In genomic region chrX:10163031-10163430, GRCh38 we compare ENCODE assay signal across 17 cellular contexts. TPM values are rescaled to one million over a fixed set of nuclear protein-coding genes. Genes with fewer than 3 reads are reported as not detected.
A peak's percentile ranks its signal among the peaks of the same experiment; 100 is the strongest.
DNase-seq lines count a peak whose midpoint lies in the region; ATAC-seq lines count a peak whose summit lies in the region.
"Had no signal": no experiment of that assay in that cellular context is flagged by ENCODE, and none has a peak within 500 bp of the region (broad histone marks: within the 10 kb centered on the region; RNA-seq: fewer than 3 reads in every experiment).

No MANE protein-coding gene starts in this region.

- POLR2A ChIA-PET in activated CD4-positive, alpha-beta T cell treated with anti-CD3 and anti-CD28 coated beads for 36 hours (lab: Charles Lee) = no interaction called here

- no peaks in the 10 kb centered on the region for H3K36me3 Mint-ChIP-seq in activated CD4-positive, alpha-beta T cell treated with anti-CD3 and anti-CD28 coated beads for 36 hours (ENCODE audit: low read depth)
- H3K36me3 Mint-ChIP-seq in activated CD4-positive, alpha-beta T cell treated with anti-CD3 and anti-CD28 coated beads, Interleukin-2, amount 10 ng/mL, durations not matched to agents 24 days and 14 days (ENCODE audit: low read depth) = no peaks in the 10 kb centered on the region
- H3K36me3 Mint-ChIP-seq in activated T-cell treated with anti-CD3 and anti-CD28 coated beads, Interleukin-2, amount 50 U/mL, for 72 hours (ENCODE audit: insufficient read depth in 2 of 2) = no peaks in the 10 kb centered on the region
- H3K36me3 Mint-ChIP-seq in activated T-cell treated with anti-CD3 and anti-CD28 coated beads, Interleukin-2, amount 50 U/mL, for 24 hours (ENCODE audit: low read depth) = no peaks in the 10 kb centered on the region
- H3K36me3 Mint-ChIP-seq in stimulated activated naive CD8-positive, alpha-beta T cell treated with anti-CD3 and anti-CD28 coated beads, Interleukin-15, Interleukin-2, amounts not matched to agents 100 ng/mL and 50 ng/mL, for 24 hours (ENCODE audit: low read depth) = no peaks in the 10 kb centered on the region
- H3K36me3 Mint-ChIP-seq: CD8-positive, alpha-beta T cell had no signal

- no peaks in the 10 kb centered on the region for H3K4me1 Mint-ChIP-seq in activated CD4-positive, alpha-beta T cell treated with anti-CD3 and anti-CD28 coated beads for 36 hours
- H3K4me1 Mint-ChIP-seq in activated CD4-positive, alpha-beta T cell treated with anti-CD3 and anti-CD28 coated beads, Interleukin-2, amount 10 ng/mL, durations not matched to agents 24 days and 14 days = peaks cover 5% of the 10 kb centered on the region
- H3K4me1 Mint-ChIP-seq in activated T-cell treated with anti-CD3 and anti-CD28 coated beads, Interleukin-2, amount 50 U/mL, for 72 hours (ENCODE audit: low read depth) = peaks cover 23% of the 10 kb centered on the region
- H3K4me1 Mint-ChIP-seq in activated T-cell treated with anti-CD3 and anti-CD28 coated beads, Interleukin-2, amount 50 U/mL, for 24 hours (ENCODE audit: low read depth) = peaks cover 14% of the 10 kb centered on the region
- H3K4me1 Mint-ChIP-seq in stimulated activated naive CD8-positive, alpha-beta T cell treated with anti-CD3 and anti-CD28 coated beads, Interleukin-15, Interleukin-2, amounts not matched to agents 100 ng/mL and 50 ng/mL, for 24 hours (ENCODE audit: low read depth) = peaks cover 31% of the 10 kb centered on the region
- H3K4me1 Mint-ChIP-seq in stimulated activated naive CD8-positive, alpha-beta T cell treated with anti-CD3 and anti-CD28 coated beads, Interleukin-15, amount 100 ng/mL, for 72 hours = peaks cover 64% of the 10 kb centered on the region

- H3K27me3 Mint-ChIP-seq in activated CD4-positive, alpha-beta T cell treated with anti-CD3 and anti-CD28 coated beads for 36 hours = peaks cover 26% of the 10 kb centered on the region
- H3K27me3 Mint-ChIP-seq in activated CD4-positive, alpha-beta T cell treated with anti-CD3 and anti-CD28 coated beads, Interleukin-2, amount 10 ng/mL, durations not matched to agents 24 days and 14 days = peaks cover 23% of the 10 kb centered on the region
- H3K27me3 Mint-ChIP-seq in activated T-cell treated with anti-CD3 and anti-CD28 coated beads, Interleukin-2, amount 50 U/mL, for 72 hours (ENCODE audit: low read depth) = peaks cover 53% of the 10 kb centered on the region
- H3K27me3 Mint-ChIP-seq in activated T-cell treated with anti-CD3 and anti-CD28 coated beads, Interleukin-2, amount 50 U/mL, for 24 hours = peaks cover 66% of the 10 kb centered on the region
- peaks cover 13% of the 10 kb centered on the region for H3K27me3 Mint-ChIP-seq in stimulated activated naive CD8-positive, alpha-beta T cell treated with anti-CD3 and anti-CD28 coated beads, Interleukin-15, Interleukin-2, amounts not matched to agents 100 ng/mL and 50 ng/mL, for 24 hours
- H3K27me3 Mint-ChIP-seq in stimulated activated naive CD8-positive, alpha-beta T cell treated with anti-CD3 and anti-CD28 coated beads, Interleukin-15, amount 100 ng/mL, for 72 hours = peaks cover 63% of the 10 kb centered on the region
- H3K27me3 Mint-ChIP-seq: B cell had no signal

- peak; percentile 33 for ATAC-seq in activated CD4-positive, alpha-beta T cell treated with anti-CD3 and anti-CD28 coated beads for 36 hours
- peak; percentile 11 to 41 for ATAC-seq in activated T-cell treated with anti-CD3 and anti-CD28 coated beads, Interleukin-2, amount 50 U/mL, for 72 hours (replicated peaks in 1 of 2)
- no peak for ATAC-seq in stimulated activated naive CD8-positive, alpha-beta T cell treated with anti-CD3 and anti-CD28 coated beads, Interleukin-15, Interleukin-2, amounts not matched to agents 100 U/mL and 50 U/mL, for 24 hours
- peak; percentile 41 for ATAC-seq in stimulated activated naive CD8-positive, alpha-beta T cell treated with anti-CD3 and anti-CD28 coated beads, Interleukin-15, amount 100 ng/mL, for 72 hours
- no peak for ATAC-seq in GM18867 (IDR thresholded peaks at IDR 0.05; ENCODE audit: unreplicated experiment)
- ATAC-seq: A549; CD8-positive, alpha-beta T cell had no signal

- peak; percentile 7 for DNase-seq in activated CD4-positive, alpha-beta T cell treated with anti-CD3 and anti-CD28 coated beads for 36 hours
- no peak for DNase-seq in activated CD4-positive, alpha-beta T cell treated with anti-CD3 and anti-CD28 coated beads, Interleukin-2, amount 10 ng/mL, durations not matched to agents 24 days and 14 days
- no peak for DNase-seq in activated T-cell treated with anti-CD3 and anti-CD28 coated beads, Interleukin-2, amount 50 U/mL, for 72 hours
- no peak for DNase-seq in activated T-cell treated with anti-CD3 and anti-CD28 coated beads, Interleukin-2, amount 50 U/mL, for 24 hours
- DNase-seq in stimulated activated naive CD8-positive, alpha-beta T cell treated with anti-CD3 and anti-CD28 coated beads, Interleukin-15, Interleukin-2, amounts not matched to agents 100 U/mL and 50 U/mL, for 24 hours = no peak
- no peak for DNase-seq in stimulated activated naive CD8-positive, alpha-beta T cell treated with anti-CD3 and anti-CD28 coated beads, Interleukin-15, amount 100 ng/mL, for 72 hours
- DNase-seq: AML-193; Caco-2; Calu3; CD4-positive, alpha-beta T cell; CD8-positive, alpha-beta T cell; DMS79 treated with DMSO at 0.1 percent for 48 hours; GF-D8 had no signal

- no peak overlapping the region for H3K27ac Mint-ChIP-seq in activated CD4-positive, alpha-beta T cell treated with anti-CD3 and anti-CD28 coated beads for 36 hours
- no peak overlapping the region for H3K27ac Mint-ChIP-seq in activated CD4-positive, alpha-beta T cell treated with anti-CD3 and anti-CD28 coated beads, Interleukin-2, amount 10 ng/mL, durations not matched to agents 24 days and 14 days
- no peak overlapping the region for H3K27ac Mint-ChIP-seq in activated T-cell treated with anti-CD3 and anti-CD28 coated beads, Interleukin-2, amount 50 U/mL, for 72 hours
- H3K27ac Mint-ChIP-seq in activated T-cell treated with anti-CD3 and anti-CD28 coated beads, Interleukin-2, amount 50 U/mL, for 24 hours = no peak overlapping the region
- H3K27ac Mint-ChIP-seq in stimulated activated naive CD8-positive, alpha-beta T cell treated with anti-CD3 and anti-CD28 coated beads, Interleukin-15, Interleukin-2, amounts not matched to agents 100 ng/mL and 50 ng/mL, for 24 hours = peak overlapping the region; percentile 17
- no peak overlapping the region for H3K27ac Mint-ChIP-seq in stimulated activated naive CD8-positive, alpha-beta T cell treated with anti-CD3 and anti-CD28 coated beads, Interleukin-15, amount 100 ng/mL, for 72 hours
- H3K27ac Mint-ChIP-seq: B cell; CD4-positive, alpha-beta T cell; CD8-positive, alpha-beta T cell had no signal

- no peaks in the 10 kb centered on the region for H3K9me3 Mint-ChIP-seq in activated CD4-positive, alpha-beta T cell treated with anti-CD3 and anti-CD28 coated beads for 36 hours (ENCODE audit: low read depth)
- no peaks in the 10 kb centered on the region for H3K9me3 Mint-ChIP-seq in activated CD4-positive, alpha-beta T cell treated with anti-CD3 and anti-CD28 coated beads, Interleukin-2, amount 10 ng/mL, durations not matched to agents 24 days and 14 days
- no peaks in the 10 kb centered on the region for H3K9me3 Mint-ChIP-seq in activated T-cell treated with anti-CD3 and anti-CD28 coated beads, Interleukin-2, amount 50 U/mL, for 72 hours
- H3K9me3 Mint-ChIP-seq in activated T-cell treated with anti-CD3 and anti-CD28 coated beads, Interleukin-2, amount 50 U/mL, for 24 hours = no peaks in the 10 kb centered on the region
- no peaks in the 10 kb centered on the region for H3K9me3 Mint-ChIP-seq in stimulated activated naive CD8-positive, alpha-beta T cell treated with anti-CD3 and anti-CD28 coated beads, Interleukin-15, Interleukin-2, amounts not matched to agents 100 ng/mL and 50 ng/mL, for 24 hours
- no peaks in the 10 kb centered on the region for H3K9me3 Mint-ChIP-seq in stimulated activated naive CD8-positive, alpha-beta T cell treated with anti-CD3 and anti-CD28 coated beads, Interleukin-15, amount 100 ng/mL, for 72 hours
- H3K9me3 Mint-ChIP-seq: CD4-positive, alpha-beta T cell; CD8-positive, alpha-beta T cell had no signal

- intact Hi-C loops in activated CD4-positive, alpha-beta T cell treated with anti-CD3 and anti-CD28 coated beads for 36 hours (cut with DNase I, micrococcal nuclease) = no loop called here
- intact Hi-C loops in activated CD4-positive, alpha-beta T cell treated with anti-CD3 and anti-CD28 coated beads, Interleukin-2, amount 10 ng/mL, durations not matched to agents 24 days and 14 days (cut with micrococcal nuclease) = no loop called here

- CTCF ChIA-PET in activated CD4-positive, alpha-beta T cell treated with anti-CD3 and anti-CD28 coated beads for 36 hours (lab: Charles Lee) = no interaction called here

- H3K4me3 Mint-ChIP-seq in activated CD4-positive, alpha-beta T cell treated with anti-CD3 and anti-CD28 coated beads for 36 hours = no peak overlapping the region
- H3K4me3 Mint-ChIP-seq in activated CD4-positive, alpha-beta T cell treated with anti-CD3 and anti-CD28 coated beads, Interleukin-2, amount 10 ng/mL, durations not matched to agents 24 days and 14 days = no peak overlapping the region
- no peak overlapping the region for H3K4me3 Mint-ChIP-seq in activated T-cell treated with anti-CD3 and anti-CD28 coated beads, Interleukin-2, amount 50 U/mL, for 72 hours
- H3K4me3 Mint-ChIP-seq in activated T-cell treated with anti-CD3 and anti-CD28 coated beads, Interleukin-2, amount 50 U/mL, for 24 hours = no peak overlapping the region
- H3K4me3 Mint-ChIP-seq in stimulated activated naive CD8-positive, alpha-beta T cell treated with anti-CD3 and anti-CD28 coated beads, Interleukin-15, Interleukin-2, amounts not matched to agents 100 ng/mL and 50 ng/mL, for 24 hours = no peak overlapping the region
- H3K4me3 Mint-ChIP-seq in stimulated activated naive CD8-positive, alpha-beta T cell treated with anti-CD3 and anti-CD28 coated beads, Interleukin-15, amount 100 ng/mL, for 72 hours = no peak overlapping the region
- H3K4me3 Mint-ChIP-seq: B cell; CD4-positive, alpha-beta T cell; CD8-positive, alpha-beta T cell had no signal

RNA-seq across cellular contexts. Expression of gene CLCN4, which starts 6.3 kb away (rescaled TPM):
- total RNA-seq in activated CD4-positive, alpha-beta T cell treated with anti-CD3 and anti-CD28 coated beads for 36 hours = not detected
- not detected in 2 replicates for total RNA-seq in activated CD4-positive, alpha-beta T cell treated with anti-CD3 and anti-CD28 coated beads, Interleukin-2, amount 10 ng/mL, durations not matched to agents 24 days and 14 days
- total RNA-seq in activated T-cell treated with anti-CD3 and anti-CD28 coated beads, Interleukin-2, amount 50 U/mL, for 72 hours = under 1 TPM; 0.02 to 0.19 TPM
- total RNA-seq: CD4-positive, alpha-beta T cell had no signal

Comparison
In these comparisons a context has a peak if more than half of its experiments do, and no peak if none do; other contexts are left out.
1. ATAC-seq: peak in activated CD4-positive, alpha-beta T cell treated with anti-CD3 and anti-CD28 coated beads for 36 hours (single experiment), activated T-cell treated with anti-CD3 and anti-CD28 coated beads, Interleukin-2, amount 50 U/mL, for 72 hours (2 of 2) and stimulated activated naive CD8-positive, alpha-beta T cell treated with anti-CD3 and anti-CD28 coated beads, Interleukin-15, amount 100 ng/mL, for 72 hours (single experiment); none in stimulated activated naive CD8-positive, alpha-beta T cell treated with anti-CD3 and anti-CD28 coated beads, Interleukin-15, Interleukin-2, amounts not matched to agents 100 U/mL and 50 U/mL, for 24 hours (single experiment) and GM18867 (single experiment).